ENCODE assay signal across 37 cellular contexts in genomic region chr5:124383693-124384092, GRCh38.
"Had no signal": no experiment of that assay in that cellular context is flagged by ENCODE, and none has a peak within 500 bp of the region (broad histone marks: within the 10 kb centered on the region; RNA-seq: fewer than 3 reads in every experiment).

No MANE protein-coding gene starts in this region.

- H3K36me3 ChIP-seq: brain microvascular endothelial cell, breast epithelium had no signal

- H3K27ac ChIP-seq: body of pancreas, brain microvascular endothelial cell, breast epithelium, VCaP had no signal

- H3K27me3 ChIP-seq: body of pancreas, brain microvascular endothelial cell, breast epithelium had no signal

- H3K27me3 Mint-ChIP-seq: activated CD4-positive, alpha-beta memory T cell treated with anti-CD3 and anti-CD28 coated beads, Interleukin-2, amount 10 ng/mL, durations not matched to agents 7 days and 5 days; activated CD4-positive, alpha-beta T cell treated with anti-CD3 and anti-CD28 coated beads, Interleukin-2, amount 10 ng/mL, durations not matched to agents 7 days and 5 days; activated CD8-positive, alpha-beta memory T cell treated with anti-CD3 and anti-CD28 coated beads, Interleukin-2, amount 10 ng/mL, durations not matched to agents 7 days and 5 days; activated naive CD4-positive, alpha-beta T cell treated with anti-CD3 and anti-CD28 coated beads, Interleukin-2, amount 10 ng/mL, durations not matched to agents 7 days and 5 days; activated naive CD4-positive, alpha-beta T cell treated with anti-CD3 and anti-CD28 coated beads, Interleukin-2, amount 50 U/mL, for 24 hours; activated naive CD8-positive, alpha-beta T cell; activated naive CD8-positive, alpha-beta T cell treated with anti-CD3 and anti-CD28 coated beads, Interleukin-2, amount 10 ng/mL, durations not matched to agents 7 days and 5 days; activated naive CD8-positive, alpha-beta T cell treated with anti-CD3 and anti-CD28 coated beads, Interleukin-2, amount 50 U/mL, for 24 hours; activated T-cell treated with anti-CD3 and anti-CD28 coated beads, Interleukin-2, amount 50 U/mL, for 24 hours had no signal

- H3K27ac Mint-ChIP-seq: activated CD4-positive, alpha-beta memory T cell treated with anti-CD3 and anti-CD28 coated beads, Interleukin-2, amount 10 ng/mL, durations not matched to agents 7 days and 5 days; activated CD4-positive, alpha-beta T cell treated with anti-CD3 and anti-CD28 coated beads for 36 hours; activated CD4-positive, alpha-beta T cell treated with anti-CD3 and anti-CD28 coated beads, Interleukin-2, amount 10 ng/mL, durations not matched to agents 7 days and 5 days; activated CD8-positive, alpha-beta memory T cell treated with anti-CD3 and anti-CD28 coated beads, Interleukin-2, amount 10 ng/mL, durations not matched to agents 7 days and 5 days; activated CD8-positive, alpha-beta T cell treated with anti-CD3 and anti-CD28 coated beads, Interleukin-2, amount 10 ng/mL, durations not matched to agents 7 days and 5 days; activated naive CD4-positive, alpha-beta T cell treated with anti-CD3 and anti-CD28 coated beads, Interleukin-2, amount 10 ng/mL, durations not matched to agents 7 days and 5 days; activated naive CD4-positive, alpha-beta T cell treated with anti-CD3 and anti-CD28 coated beads, Interleukin-2, amount 50 U/mL, for 24 hours; activated naive CD8-positive, alpha-beta T cell; activated naive CD8-positive, alpha-beta T cell treated with anti-CD3 and anti-CD28 coated beads, Interleukin-2, amount 10 ng/mL, durations not matched to agents 7 days and 5 days; activated naive CD8-positive, alpha-beta T cell treated with anti-CD3 and anti-CD28 coated beads, Interleukin-2, amount 50 U/mL, for 24 hours; activated T-cell treated with anti-CD3 and anti-CD28 coated beads, Interleukin-2, amount 50 U/mL, for 24 hours; activated T-helper 2 cell treated with anti-CD3 and anti-CD28 coated beads, Interferon-gamma antibody, Interleukin-2, Interleukin-4, amounts not matched to agents 10 μg/mL and 5 μg/mL and 100 μg/mL, durations not matched to agents 14 hours and 24 hours and 36 hours; T-helper 1 cell treated with Interleukin-12 subunit alpha and Interleukin-12 subunit beta and Interleukin-4 antibody, amounts not matched to agents 30 μg/mL and 1 μg/mL, for 36 hours; T-helper 2 cell treated with Interferon-gamma antibody and Interleukin-4, amounts not matched to agents 5 μg/mL and 100 μg/mL, for 36 hours had no signal

- DNase-seq: activated CD4-positive, alpha-beta memory T cell treated with anti-CD3 and anti-CD28 coated beads, Interleukin-2, amount 10 ng/mL, durations not matched to agents 7 days and 5 days; activated CD4-positive, alpha-beta T cell treated with anti-CD3 and anti-CD28 coated beads for 1 hour; activated CD4-positive, alpha-beta T cell treated with anti-CD3 and anti-CD28 coated beads for 36 hours; activated CD4-positive, alpha-beta T cell treated with anti-CD3 and anti-CD28 coated beads for 48 hours; activated CD4-positive, alpha-beta T cell treated with anti-CD3 and anti-CD28 coated beads, Interleukin-2, amount 10 ng/mL, durations not matched to agents 7 days and 5 days; activated CD4-positive, alpha-beta T cell treated with anti-CD3 and anti-CD28 coated beads, Interleukin-2, amount 50 U/mL, for 48 hours; activated CD4-positive, CD25-positive, alpha-beta regulatory T cell; activated CD8-positive, alpha-beta memory T cell treated with anti-CD3 and anti-CD28 coated beads for 24 hours; activated CD8-positive, alpha-beta memory T cell treated with anti-CD3 and anti-CD28 coated beads, Interleukin-2, amount 10 ng/mL, durations not matched to agents 7 days and 5 days; activated CD8-positive, alpha-beta memory T cell treated with anti-CD3 and anti-CD28 coated beads, Interleukin-2, amount 50 U/mL, for 48 hours; activated CD8-positive, alpha-beta T cell treated with anti-CD3 and anti-CD28 coated beads, Interleukin-2, amount 10 ng/mL, durations not matched to agents 7 days and 5 days; activated effector memory CD4-positive, alpha-beta T cell treated with Interleukin-2 at 50 U/mL for 16 hours; activated gamma-delta T cell; activated naive CD4-positive, alpha-beta T cell treated with anti-CD3 and anti-CD28 coated beads, Interleukin-2, amount 10 ng/mL, durations not matched to agents 7 days and 5 days; activated naive CD4-positive, alpha-beta T cell treated with Interleukin-2 at 50 U/mL for 16 hours; activated naive CD8-positive, alpha-beta T cell treated with anti-CD3 and anti-CD28 coated beads, Interleukin-2, amount 10 ng/mL, durations not matched to agents 7 days and 5 days; activated naive CD8-positive, alpha-beta T cell treated with anti-CD3 and anti-CD28 coated beads, Interleukin-2, amount 50 U/mL, for 24 hours; activated T-cell treated with anti-CD3 and anti-CD28 coated beads, Interleukin-2, amount 50 U/mL, for 24 hours; activated T-cell treated with anti-CD3 and anti-CD28 coated beads, Interleukin-2, amount 50 U/mL, for 48 hours; amygdala; anterior cingulate cortex; body of pancreas; brain microvascular endothelial cell; central memory CD4-positive, alpha-beta T cell; T-helper 1 cell; T-helper 2 cell; T-helper 9 cell had no signal

- H3K9me3 ChIP-seq: body of pancreas had no signal

- H3K4me3 ChIP-seq: body of pancreas, breast epithelium had no signal

- ATAC-seq: activated CD4-positive, alpha-beta T cell treated with anti-CD3 and anti-CD28 coated beads for 36 hours; activated CD4-positive, CD25-positive, alpha-beta regulatory T cell treated with anti-CD3 and anti-CD28 coated beads, Interleukin-2, amount 50 U/mL, for 24 hours; activated CD8-positive, alpha-beta memory T cell treated with anti-CD3 and anti-CD28 coated beads, Interleukin-2, amount 10 ng/mL, durations not matched to agents 7 days and 5 days; activated CD8-positive, alpha-beta T cell treated with anti-CD3 and anti-CD28 coated beads, Interleukin-2, amount 10 ng/mL, durations not matched to agents 7 days and 5 days; activated naive CD8-positive, alpha-beta T cell treated with anti-CD3 and anti-CD28 coated beads, Interleukin-2, amount 50 U/mL, for 24 hours; body of pancreas had no signal

- H3K4me1 Mint-ChIP-seq: activated CD4-positive, alpha-beta memory T cell treated with anti-CD3 and anti-CD28 coated beads, Interleukin-2, amount 10 ng/mL, durations not matched to agents 7 days and 5 days; activated CD4-positive, alpha-beta T cell treated with anti-CD3 and anti-CD28 coated beads for 36 hours; activated CD4-positive, alpha-beta T cell treated with anti-CD3 and anti-CD28 coated beads, Interleukin-2, amount 10 ng/mL, durations not matched to agents 7 days and 5 days; activated CD8-positive, alpha-beta memory T cell treated with anti-CD3 and anti-CD28 coated beads, Interleukin-2, amount 10 ng/mL, durations not matched to agents 7 days and 5 days; activated naive CD4-positive, alpha-beta T cell treated with anti-CD3 and anti-CD28 coated beads, Interleukin-2, amount 10 ng/mL, durations not matched to agents 7 days and 5 days; activated naive CD4-positive, alpha-beta T cell treated with anti-CD3 and anti-CD28 coated beads, Interleukin-2, amount 50 U/mL, for 24 hours; activated naive CD8-positive, alpha-beta T cell treated with anti-CD3 and anti-CD28 coated beads, Interleukin-2, amount 10 ng/mL, durations not matched to agents 7 days and 5 days; activated naive CD8-positive, alpha-beta T cell treated with anti-CD3 and anti-CD28 coated beads, Interleukin-2, amount 50 U/mL, for 24 hours had no signal

- FAIRE-seq: astrocyte, TTC549 had no signal

- H3K4me1 ChIP-seq: body of pancreas, breast epithelium had no signal

- H3K36me3 Mint-ChIP-seq: activated CD8-positive, alpha-beta memory T cell treated with anti-CD3 and anti-CD28 coated beads, Interleukin-2, amount 10 ng/mL, durations not matched to agents 7 days and 5 days; activated naive CD4-positive, alpha-beta T cell treated with anti-CD3 and anti-CD28 coated beads, Interleukin-2, amount 10 ng/mL, durations not matched to agents 7 days and 5 days; activated naive CD8-positive, alpha-beta T cell treated with anti-CD3 and anti-CD28 coated beads, Interleukin-2, amount 10 ng/mL, durations not matched to agents 7 days and 5 days had no signal

- H3K4me3 Mint-ChIP-seq: activated CD4-positive, alpha-beta memory T cell treated with anti-CD3 and anti-CD28 coated beads, Interleukin-2, amount 10 ng/mL, durations not matched to agents 7 days and 5 days; activated CD4-positive, alpha-beta T cell treated with anti-CD3 and anti-CD28 coated beads for 36 hours; activated CD4-positive, alpha-beta T cell treated with anti-CD3 and anti-CD28 coated beads, Interleukin-2, amount 10 ng/mL, durations not matched to agents 7 days and 5 days; activated CD8-positive, alpha-beta memory T cell treated with anti-CD3 and anti-CD28 coated beads, Interleukin-2, amount 10 ng/mL, durations not matched to agents 7 days and 5 days; activated CD8-positive, alpha-beta T cell treated with anti-CD3 and anti-CD28 coated beads, Interleukin-2, amount 10 ng/mL, durations not matched to agents 7 days and 5 days; activated naive CD4-positive, alpha-beta T cell treated with anti-CD3 and anti-CD28 coated beads, Interleukin-2, amount 10 ng/mL, durations not matched to agents 7 days and 5 days; activated naive CD4-positive, alpha-beta T cell treated with anti-CD3 and anti-CD28 coated beads, Interleukin-2, amount 50 U/mL, for 24 hours; activated naive CD8-positive, alpha-beta T cell; activated naive CD8-positive, alpha-beta T cell treated with anti-CD3 and anti-CD28 coated beads, Interleukin-2, amount 10 ng/mL, durations not matched to agents 7 days and 5 days; activated naive CD8-positive, alpha-beta T cell treated with anti-CD3 and anti-CD28 coated beads, Interleukin-2, amount 50 U/mL, for 24 hours; activated T-cell treated with anti-CD3 and anti-CD28 coated beads, Interleukin-2, amount 50 U/mL, for 24 hours; T-helper 1 cell treated with Interleukin-12 subunit alpha and Interleukin-12 subunit beta and Interleukin-4 antibody, amounts not matched to agents 30 μg/mL and 1 μg/mL, for 36 hours; T-helper 2 cell treated with Interferon-gamma antibody and Interleukin-4, amounts not matched to agents 5 μg/mL and 100 μg/mL, for 36 hours had no signal
